In the genomic region with DNA sequence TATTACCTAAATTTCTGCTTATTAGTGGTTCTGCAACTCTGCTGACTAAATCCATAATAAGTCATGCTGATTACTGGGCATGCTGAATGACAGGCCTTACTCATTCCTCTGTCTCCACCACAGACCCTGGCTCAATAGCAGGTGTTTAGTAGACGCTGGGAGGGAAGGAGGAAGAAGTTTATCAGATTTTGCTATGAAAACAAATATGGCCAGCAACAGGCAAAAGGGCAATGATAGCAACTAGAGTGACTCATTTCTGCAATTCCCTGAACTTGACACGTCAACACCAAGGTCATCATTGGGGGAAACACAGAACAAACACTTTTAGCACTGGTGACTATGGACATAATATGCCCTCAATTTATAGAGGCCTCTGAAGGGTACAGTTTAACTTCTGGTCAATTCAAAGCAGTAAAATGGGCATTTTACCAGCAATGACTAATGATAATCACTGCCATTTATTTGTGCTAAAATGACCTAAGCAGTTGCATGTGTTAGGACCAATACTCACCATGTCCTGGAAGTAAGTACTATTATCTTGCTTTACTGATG, we compare ENCODE assay signal across 9 cellular contexts. TPM values are rescaled to one million over a fixed set of nuclear protein-coding genes. Genes with fewer than 3 reads are reported as not detected.
DNase-seq lines count a peak whose midpoint lies in the region; ATAC-seq, FAIRE-seq and TF ChIP-seq lines count a peak whose summit lies in the region.
"Had no signal": no experiment of that assay in that cellular context is flagged by ENCODE, and none has a peak within 500 bp of the region (broad histone marks: within the 10 kb centered on the region; RNA-seq: fewer than 3 reads in every experiment).

No MANE protein-coding gene starts in this region.

- FAIRE-seq in GM19239 (lab: Jason Lieb, UNC) (peak; percentile 39), bronchial epithelial cell (lab: Jason Lieb, UNC) (no peak)

- TF ChIP-seq CTCF in bronchial epithelial cell (IDR thresholded peaks at IDR 0.05; ENCODE audit: insufficient read depth, low read length, severe bottlenecking) (no peak), vagina (IDR thresholded peaks at IDR 0.05) (no peak)

- intact Hi-C loops in vagina (cut with DNase I): no loop called here

- no peak for TF ChIP-seq POLR2A in vagina (IDR thresholded peaks at IDR 0.05)

- H3K27ac ChIP-seq in vagina: no peak overlapping the region

- H3K36me3 ChIP-seq in bronchial epithelial cell (ENCODE audit: control insufficient read depth, insufficient read depth, low read length): no peaks in the 10 kb centered on the region
- no peaks in the 10 kb centered on the region for H3K36me3 ChIP-seq in vagina

- peaks cover 1% of the 10 kb centered on the region for H3K27me3 ChIP-seq in bronchial epithelial cell (ENCODE audit: control insufficient read depth, insufficient read depth, low read length)
- H3K27me3 ChIP-seq in vagina: no peaks in the 10 kb centered on the region

- H3K9me3 ChIP-seq in vagina: no peaks in the 10 kb centered on the region

- H3K4me3 ChIP-seq in bronchial epithelial cell (ENCODE audit: low read depth, low read length) (no peak overlapping the region), vagina (no peak overlapping the region)

- DNase-seq in CD1c-positive myeloid dendritic cell (ENCODE audit: extremely low spot score) (peak; percentile 47), GM19239 (ENCODE audit: insufficient read length, low spot score) (no peak), bronchial epithelial cell (ENCODE audit: low read depth) (peak; percentile 69), iPS-NIHi7 (ENCODE audit: extremely low spot score) (no peak), NCI-H510A treated with DMSO at 0.1 percent for 48 hours (lab: John Stamatoyannopoulos, UW) (no peak), NCI-H187 treated with DMSO at 0.1 percent for 48 hours (lab: John Stamatoyannopoulos, UW) (no peak), vagina (ENCODE audit: extremely low spot score in 2 of 2) (no peak)
- DNase-seq: SHP77 had no signal

- H3K4me1 ChIP-seq in vagina: no peaks in the 10 kb centered on the region

- ATAC-seq in HG03460 (IDR thresholded peaks at IDR 0.05; ENCODE audit: unreplicated experiment): peak; percentile 63

RNA-seq across cellular contexts. Expression of a gene that starts 35.2 kb away (rescaled TPM):
- not detected in 2 replicates for total RNA-seq in bronchial epithelial cell
- not detected for total RNA-seq in vagina

Comparison
In these comparisons a context has a peak if more than half of its experiments do, and no peak if none do; other contexts are left out.
1. DNase-seq: peak in CD1c-positive myeloid dendritic cell (single experiment) and bronchial epithelial cell (single experiment); none in GM19239 (single experiment), iPS-NIHi7 (single experiment), NCI-H510A treated with DMSO at 0.1 percent for 48 hours (single experiment), NCI-H187 treated with DMSO at 0.1 percent for 48 hours (single experiment) and vagina (0 of 2).